Comparison of ENCODE assay signal across 8 cellular contexts in the genomic region with DNA sequence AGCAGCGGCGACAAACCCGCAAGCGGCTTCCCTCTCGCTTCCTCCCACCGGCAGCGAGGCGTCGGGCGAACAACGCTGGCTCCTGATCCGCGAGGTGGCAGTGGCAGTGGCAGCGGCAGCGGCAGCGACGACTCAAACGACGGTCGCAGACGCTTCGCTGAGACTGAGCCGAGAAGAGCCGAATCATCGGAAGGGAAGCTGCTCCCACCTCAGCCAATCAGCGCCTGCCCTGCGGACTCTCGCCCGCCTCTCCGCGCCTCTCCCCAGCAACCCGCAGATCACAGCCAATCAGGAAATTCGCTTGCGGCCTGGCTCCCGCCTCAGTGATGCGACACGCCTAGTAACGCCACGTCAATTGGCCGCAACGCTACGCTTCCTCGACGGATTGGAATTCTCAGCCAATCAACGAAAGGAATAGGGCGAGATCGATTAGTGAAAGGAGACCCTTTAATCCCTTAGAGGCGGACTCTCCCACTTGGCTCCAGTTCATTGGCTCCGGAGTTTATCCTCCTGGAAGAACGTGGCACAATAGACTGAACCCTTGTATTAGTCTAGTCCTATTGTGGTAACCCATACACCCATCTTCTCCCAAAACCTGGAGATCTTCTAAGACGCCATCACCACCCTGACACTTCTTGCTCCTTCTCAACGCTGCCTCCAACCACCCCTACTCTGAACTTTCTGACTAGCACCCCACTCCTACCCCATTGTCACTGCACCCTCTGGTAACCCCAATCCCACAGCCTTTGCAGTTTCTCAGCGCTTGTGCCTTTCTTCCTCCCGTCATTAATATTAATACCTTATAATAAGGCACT.
DNase-seq lines count a peak whose midpoint lies in the region; ATAC-seq and TF ChIP-seq lines count a peak whose summit lies in the region.

A gene (minus strand): TSS at position 165 of the 815 bp plus-strand sequence. CDS start 272 bp downstream, outside the sequence.

- H3K27ac Mint-ChIP-seq in central memory CD8-positive, alpha-beta T cell (ENCODE audit: low read depth), result peak within 1 kb of the TSS; percentile 94

- H3K27me3 Mint-ChIP-seq in central memory CD8-positive, alpha-beta T cell, result no peaks in the 10 kb centered on the region

- peaks cover 29% of the 10 kb centered on the region for H3K36me3 Mint-ChIP-seq in central memory CD8-positive, alpha-beta T cell (ENCODE audit: insufficient read depth)

- DNase-seq in AG09309 (ENCODE audit: low read depth) (peak; percentile 97), NCI-H446 (lab: John Stamatoyannopoulos, UW) (peak; percentile 98 to 100), inferior parietal cortex (ENCODE audit: extremely low spot score) (peak; percentile 98)
- DNase-seq in activated CD4-positive, CD25-positive, alpha-beta regulatory T cell treated with anti-CD3 and anti-CD28 coated beads, Interleukin-2, amount 50 U/mL, for 16 hours (ENCODE audit: low read depth, low spot score), result peak; percentile 95
- peak; percentile 90 to 97 for DNase-seq in central memory CD8-positive, alpha-beta T cell (ENCODE audit: low spot score in 2 of 2)
- DNase-seq in stimulated activated CD4-positive, alpha-beta T cell treated with anti-CD3 and anti-CD28 coated beads, Interleukin-12 subunit alpha, Interleukin-12 subunit beta, amount 100 ng/mL, for 24 hours (ENCODE audit: low read depth in 2 of 2), result peak; percentile 95 to 97

- H3K9me3 Mint-ChIP-seq in central memory CD8-positive, alpha-beta T cell, result no peaks in the 10 kb centered on the region

- ATAC-seq in GM19025 (IDR thresholded peaks at IDR 0.05; ENCODE audit: low read depth, unreplicated experiment) (peak; percentile 80), HG03342 (IDR thresholded peaks at IDR 0.05; ENCODE audit: unreplicated experiment) (peak; percentile 83)
- ATAC-seq in central memory CD8-positive, alpha-beta T cell (replicated peaks; ENCODE audit: extremely low read depth, poor library complexity, severe bottlenecking), result peak; percentile 93

- H3K4me3 ChIP-seq in AG09309 (ENCODE audit: control insufficient read depth, low read depth, low read length), result peak within 1 kb of the TSS; percentile 64

- TF ChIP-seq CTCF in AG09309 (IDR thresholded peaks at IDR 0.05; ENCODE audit: control insufficient read depth, insufficient read depth, low read depth, low read length, missing control alignments), result no peak

- peak within 1 kb of the TSS; percentile 83 for H3K4me3 Mint-ChIP-seq in central memory CD8-positive, alpha-beta T cell

- H3K4me1 Mint-ChIP-seq in central memory CD8-positive, alpha-beta T cell, result peaks cover 56% of the 10 kb centered on the region

Comparison
In these comparisons a context has a peak if more than half of its experiments do, and no peak if none do; other contexts are left out.
1. Peak in every context shown above with its lines: DNase-seq, ATAC-seq and H3K4me3 ChIP-seq.